1 cellular context compared by ENCODE assay signal in genomic region chr10:89250814-89251416, GRCh38.
TF ChIP-seq lines count a peak whose summit lies in the region.

No MANE protein-coding gene starts in this region.

TF ChIP-seq in SK-N-SH, 30 proteins besides CTCF, POLR2A, EP300 and RAD21 (continued from another document):
- TF ChIP-seq USF2 (IDR thresholded peaks at IDR 0.05; ENCODE audit: borderline replicate concordance, low read depth, low read length): no peak
